13 cellular contexts compared by ENCODE assay signal in genomic region chr3:33030802-33031201, GRCh38.
DNase-seq lines count a peak whose midpoint lies in the region; ATAC-seq and TF ChIP-seq lines count a peak whose summit lies in the region.
"Had no signal": no experiment of that assay in that cellular context is flagged by ENCODE, and none has a peak within 500 bp of the region (broad histone marks: within the 10 kb centered on the region; RNA-seq: fewer than 3 reads in every experiment).

No MANE protein-coding gene starts in this region.

- peaks cover 23% of the 10 kb centered on the region for H3K36me3 ChIP-seq in OCI-LY3 (replicated peaks; ENCODE audit: low read depth, low read length)

- peaks cover 5% of the 10 kb centered on the region for H3K4me1 ChIP-seq in OCI-LY3 (ENCODE audit: low read length)

- no peak overlapping the region for H3K27ac ChIP-seq in OCI-LY3 (ENCODE audit: low read length)
- H3K27ac ChIP-seq: parathyroid adenoma, PC-9, thoracic aorta had no signal

- H3K4me2 ChIP-seq in OCI-LY3 (ENCODE audit: low read length): no peak overlapping the region
- H3K4me2 ChIP-seq: PC-9 had no signal

- peaks cover 42% of the 10 kb centered on the region for H3K36me3 Mint-ChIP-seq in activated naive CD8-positive, alpha-beta T cell treated with anti-CD3 and anti-CD28 coated beads for 36 hours

- peak overlapping the region; percentile 54 for H3K27ac Mint-ChIP-seq in activated naive CD8-positive, alpha-beta T cell treated with anti-CD3 and anti-CD28 coated beads for 36 hours

- no peaks in the 10 kb centered on the region for H3K27me3 ChIP-seq in OCI-LY3 (ENCODE audit: low read depth, low read length)

- H3K4me3 Mint-ChIP-seq in activated naive CD8-positive, alpha-beta T cell treated with anti-CD3 and anti-CD28 coated beads for 36 hours: no peak overlapping the region
- H3K4me3 Mint-ChIP-seq: CD14-positive monocyte had no signal

- H4K20me1 ChIP-seq in OCI-LY3 (ENCODE audit: insufficient read depth, low read length): no peaks in the 10 kb centered on the region

- H2AFZ ChIP-seq in OCI-LY3 (ENCODE audit: low read depth, low read length): no peak overlapping the region
- H2AFZ ChIP-seq: parathyroid adenoma, PC-9 had no signal

- H3K4me3 ChIP-seq in OCI-LY3 (ENCODE audit: low read length) (no peak overlapping the region), foreskin fibroblast (ENCODE audit: low read depth in 1 of 2, low read length in 2 of 2) (no peak overlapping the region)
- H3K4me3 ChIP-seq: PC-9, thoracic aorta had no signal

- no peak overlapping the region for H3K9ac ChIP-seq in OCI-LY3 (ENCODE audit: low read length)
- H3K9ac ChIP-seq: parathyroid adenoma had no signal

- no peaks in the 10 kb centered on the region for H3K79me2 ChIP-seq in OCI-LY3 (ENCODE audit: low read length)
- H3K79me2 ChIP-seq: parathyroid adenoma had no signal

- peaks cover 3% of the 10 kb centered on the region for H3K9me3 Mint-ChIP-seq in activated naive CD8-positive, alpha-beta T cell treated with anti-CD3 and anti-CD28 coated beads for 36 hours

- H3K27me3 Mint-ChIP-seq in activated naive CD8-positive, alpha-beta T cell treated with anti-CD3 and anti-CD28 coated beads for 36 hours: no peaks in the 10 kb centered on the region

- ATAC-seq in esophagus mucosa: no peak

- TF ChIP-seq CTCF in OCI-LY3 (IDR thresholded peaks at IDR 0.05; ENCODE audit: low read depth, low read length): peak; percentile 53
- no peak for TF ChIP-seq CTCF in foreskin fibroblast (IDR thresholded peaks at IDR 0.05; ENCODE audit: low read depth, low read length)

- peaks cover 18% of the 10 kb centered on the region for H3K4me1 Mint-ChIP-seq in activated naive CD8-positive, alpha-beta T cell treated with anti-CD3 and anti-CD28 coated beads for 36 hours
- H3K4me1 Mint-ChIP-seq: CD14-positive monocyte had no signal

- DNase-seq in stimulated activated CD4-positive, alpha-beta T cell treated with anti-CD3 and anti-CD28 coated beads, Interleukin-2, amount 100 ng/mL, for 24 hours: peak; percentile 51 to 52
- DNase-seq in stimulated activated CD4-positive, alpha-beta T cell treated with anti-CD3 and anti-CD28 coated beads, Interleukin-4, amount 100 ng/mL, for 4 hours: no peak
- DNase-seq in activated naive CD8-positive, alpha-beta T cell treated with anti-CD3 and anti-CD28 coated beads for 36 hours: peak; percentile 62
- DNase-seq in SK-N-DZ (ENCODE audit: low spot score) (no peak), foreskin fibroblast (no peak), NCI-H1436 treated with DMSO at 0.1 percent for 48 hours (lab: John Stamatoyannopoulos, UW) (no peak)
- DNase-seq: glutamatergic neuron, PC-9 had no signal

- no peaks in the 10 kb centered on the region for H3K9me3 ChIP-seq in OCI-LY3 (ENCODE audit: insufficient read depth, low read length)
- H3K9me3 ChIP-seq: thoracic aorta had no signal

Comparison
In these comparisons a context has a peak if more than half of its experiments do, and no peak if none do; other contexts are left out.
1. DNase-seq: peak in stimulated activated CD4-positive, alpha-beta T cell treated with anti-CD3 and anti-CD28 coated beads, Interleukin-2, amount 100 ng/mL, for 24 hours (2 of 2) and activated naive CD8-positive, alpha-beta T cell treated with anti-CD3 and anti-CD28 coated beads for 36 hours (single experiment); none in stimulated activated CD4-positive, alpha-beta T cell treated with anti-CD3 and anti-CD28 coated beads, Interleukin-4, amount 100 ng/mL, for 4 hours (0 of 2), SK-N-DZ (single experiment), foreskin fibroblast (0 of 2) and NCI-H1436 treated with DMSO at 0.1 percent for 48 hours (single experiment).